ENCODE assay signal across 9 cellular contexts in genomic region chr10:133275683-133276092, GRCh38. TPM values are rescaled to one million over a fixed set of nuclear protein-coding genes. Genes with fewer than 3 reads are reported as not detected.
DNase-seq lines count a peak whose midpoint lies in the region; ATAC-seq and TF ChIP-seq lines count a peak whose summit lies in the region.
"Had no signal": no experiment of that assay in that cellular context is flagged by ENCODE, and none has a peak within 500 bp of the region (broad histone marks: within the 10 kb centered on the region; RNA-seq: fewer than 3 reads in every experiment).

No MANE protein-coding gene starts in this region.

- peak overlapping the region; percentile 71 for H3K9ac ChIP-seq in mucosa of stomach (ENCODE audit: low read length)

- H3K4me3 Mint-ChIP-seq in glutamatergic neuron (ENCODE audit: unreplicated experiment) = no peak overlapping the region

- peaks cover 16% of the 10 kb centered on the region for H3K27me3 ChIP-seq in mucosa of stomach (ENCODE audit: control insufficient read depth, insufficient read depth, low read length)

- H3K27me3 Mint-ChIP-seq in glutamatergic neuron (ENCODE audit: unreplicated experiment) = peaks cover 2% of the 10 kb centered on the region

- DNase-seq in 8988T = peak; percentile 80
- DNase-seq in GM19238 (ENCODE audit: insufficient read length, low spot score) = peak; percentile 79
- peak; percentile 56 for DNase-seq in activated T-cell treated with anti-CD3 and anti-CD28 coated beads for 48 hours (ENCODE audit: low read depth)
- no peak for DNase-seq in NCI-H345 treated with DMSO at 0.1 percent for 48 hours (lab: John Stamatoyannopoulos, UW; ENCODE audit: unreplicated experiment)
- DNase-seq in glutamatergic neuron = no peak
- DNase-seq in SW480 (ENCODE audit: low spot score) = no peak

- TF ChIP-seq CTCF in glutamatergic neuron (IDR thresholded peaks at IDR 0.05; ENCODE audit: partially characterized antibody, unreplicated experiment) = no peak

- H3K36me3 ChIP-seq in mucosa of stomach (ENCODE audit: control insufficient read depth, insufficient read depth, low read length) = peaks cover 6% of the 10 kb centered on the region

- no peaks in the 10 kb centered on the region for H3K9me3 Mint-ChIP-seq in glutamatergic neuron (ENCODE audit: unreplicated experiment)

- peak; percentile 28 for ATAC-seq in HG03280 (IDR thresholded peaks at IDR 0.05; ENCODE audit: unreplicated experiment)

- H3K4me3 ChIP-seq in mucosa of stomach (ENCODE audit: low read length) = peak overlapping the region; percentile 14

- no peaks in the 10 kb centered on the region for H3K36me3 Mint-ChIP-seq in glutamatergic neuron (ENCODE audit: unreplicated experiment)

- no peaks in the 10 kb centered on the region for H3K9me3 ChIP-seq in mucosa of stomach (ENCODE audit: control insufficient read depth, low read length)

- peaks cover 54% of the 10 kb centered on the region for H3K4me1 ChIP-seq in mucosa of stomach (ENCODE audit: control insufficient read depth, insufficient read depth, low read length)

- H3K27ac Mint-ChIP-seq in glutamatergic neuron (ENCODE audit: unreplicated experiment) = no peak overlapping the region

- peaks cover 6% of the 10 kb centered on the region for H3K4me1 Mint-ChIP-seq in glutamatergic neuron (ENCODE audit: low read depth, unreplicated experiment)

RNA-seq across cellular contexts. Expression of gene ADAM8, which starts 1.0 kb away (rescaled TPM):
- total RNA-seq in glutamatergic neuron (ENCODE audit: unreplicated experiment) = 5.4 TPM

RNA-seq across cellular contexts. Expression of gene TUBGCP2, which starts 33.0 kb away (rescaled TPM):
- 61.4 TPM for total RNA-seq in glutamatergic neuron (ENCODE audit: unreplicated experiment)

RNA-seq across cellular contexts. Expression of gene ZNF511, which starts 33.0 kb away (rescaled TPM):
- total RNA-seq in glutamatergic neuron (ENCODE audit: unreplicated experiment) = 24.6 TPM

RNA-seq across cellular contexts. Expression of gene VENTX, which starts 38.0 kb away (rescaled TPM):
- 1.6 TPM for total RNA-seq in glutamatergic neuron (ENCODE audit: unreplicated experiment)
- total RNA-seq: renal cortical epithelial cell had no signal

RNA-seq across cellular contexts. Expression of gene UTF1, which starts 45.7 kb away (rescaled TPM):
- total RNA-seq in glutamatergic neuron (ENCODE audit: unreplicated experiment) = 0.61 TPM
- total RNA-seq: renal cortical epithelial cell had no signal

Comparison
In these comparisons a context has a peak if more than half of its experiments do, and no peak if none do; other contexts are left out.
1. DNase-seq: peak in 8988T (single experiment), GM19238 (single experiment) and activated T-cell treated with anti-CD3 and anti-CD28 coated beads for 48 hours (single experiment); none in NCI-H345 treated with DMSO at 0.1 percent for 48 hours (single experiment), glutamatergic neuron (single experiment) and SW480 (single experiment).